ENCODE assay signal across 17 cellular contexts in genomic region chr1:192260076-192260475, GRCh38.
"Had no signal": no experiment of that assay in that cellular context is flagged by ENCODE, and none has a peak within 500 bp of the region (broad histone marks: within the 10 kb centered on the region; RNA-seq: fewer than 3 reads in every experiment).

No MANE protein-coding gene starts in this region.

- H3K4me3 ChIP-seq: colonic mucosa, esophagus muscularis mucosa, right atrium auricular region, tibial artery, uterus had no signal

- ATAC-seq: activated CD8-positive, alpha-beta memory T cell treated with anti-CD3 and anti-CD28 coated beads, Interleukin-2, amount 10 ng/mL, durations not matched to agents 7 days and 5 days; stimulated activated naive CD8-positive, alpha-beta T cell treated with anti-CD3 and anti-CD28 coated beads, Interleukin-15, Interleukin-2, amounts not matched to agents 100 U/mL and 50 U/mL, for 24 hours; T-helper 17 cell had no signal

- DNase-seq: activated CD4-positive, alpha-beta memory T cell treated with anti-CD3 and anti-CD28 coated beads, Interleukin-2, amount 10 ng/mL, durations not matched to agents 7 days and 5 days; activated CD4-positive, alpha-beta T cell treated with anti-CD3 and anti-CD28 coated beads for 48 hours; activated CD4-positive, CD25-positive, alpha-beta regulatory T cell; activated CD8-positive, alpha-beta memory T cell treated with anti-CD3 and anti-CD28 coated beads, Interleukin-2, amount 10 ng/mL, durations not matched to agents 7 days and 5 days; amniotic stem cell; central memory CD4-positive, alpha-beta T cell; colonic mucosa; naive B cell; stimulated activated CD4-positive, alpha-beta T cell treated with anti-CD3 and anti-CD28 coated beads, Interleukin-12 subunit alpha, Interleukin-12 subunit beta, amount 100 ng/mL, for 4 hours; stimulated activated CD4-positive, alpha-beta T cell treated with anti-CD3 and anti-CD28 coated beads, Interleukin-1b, Interleukin-23, amount 100 ng/mL, for 48 hours; stimulated activated naive CD8-positive, alpha-beta T cell treated with anti-CD3 and anti-CD28 coated beads, Interleukin-15, Interleukin-2, amounts not matched to agents 100 U/mL and 50 U/mL, for 24 hours; substantia nigra; T-helper 17 cell; tibial artery; uterus had no signal
